ENCODE assay signal across 8 cellular contexts in genomic region chr4:152535236-152535902, GRCh38. TPM values are rescaled to one million over a fixed set of nuclear protein-coding genes. Genes with fewer than 3 reads are reported as not detected.
DNase-seq lines count a peak whose midpoint lies in the region; FAIRE-seq and TF ChIP-seq lines count a peak whose summit lies in the region.

No MANE protein-coding gene starts in this region.

- H2BK15ac ChIP-seq in H9 (ENCODE audit: low read depth, low read length) = no peak overlapping the region

- H3K4me1 Mint-ChIP-seq in H9 = peaks cover 30 to 32% of the 10 kb centered on the region in 2 experiments

- H3T11ph ChIP-seq in H9 (ENCODE audit: low read length) = no peak overlapping the region

- H3K9me3 ChIP-seq in H9 (ENCODE audit: control insufficient read depth, low read depth, low read length) (no peaks in the 10 kb centered on the region), kidney (ENCODE audit: control insufficient read depth in 1 of 2, low read length in 2 of 2) (peaks cover 0 to 10% of the 10 kb centered on the region in 2 donors), stomach (peaks cover 0 to 4% (median 0%) of the 10 kb centered on the region in 4 donors)

- peak overlapping the region; percentile 62 for H3K14ac ChIP-seq in H9 (ENCODE audit: insufficient read depth, low read length)

- peak overlapping the region; percentile 91 for H3K4me2 ChIP-seq in H9 (ENCODE audit: insufficient read depth, insufficient read length, low read length)

- no peaks in the 10 kb centered on the region for H3K36me3 ChIP-seq in kidney (ENCODE audit: control insufficient read depth in 1 of 2, insufficient read depth in 2 of 2, low read length in 2 of 2)
- peaks cover 0 to 21% (median 12%) of the 10 kb centered on the region in 4 donors for H3K36me3 ChIP-seq in stomach

- no peak for DNase-seq in GM12865 (ENCODE audit: low read depth)
- DNase-seq in H9 = no peak
- DNase-seq in NB4 (ENCODE audit: low read depth) = peak; percentile 31
- no peak for DNase-seq in astrocyte of the cerebellum (ENCODE audit: low read depth)
- peak; percentile 87 for DNase-seq in kidney
- DNase-seq in stomach = no peak
- DNase-seq in NOMO-1 (lab: John Stamatoyannopoulos, UW; ENCODE audit: unreplicated experiment in 2 of 2) = no peak
- DNase-seq in NCI-H1048 (lab: John Stamatoyannopoulos, UW) = no peak

- in situ Hi-C loops in astrocyte of the cerebellum (cut with HindIII; ENCODE audit: low sequenced_read_pairs) = no loop called here

- intact Hi-C loops in kidney (cut with DNase I) = no loop called here
- intact Hi-C loops in stomach (cut with DNase I; ENCODE audit: low total_unique reads) = no loop called here

- H2AFZ ChIP-seq in H9 (ENCODE audit: low read length) = no peak overlapping the region

- no peak overlapping the region for H2BK5ac ChIP-seq in H9 (ENCODE audit: insufficient read length, low read length)

- peaks cover 9 to 18% (median 17%) of the 10 kb centered on the region in 3 experiments for H3K36me3 Mint-ChIP-seq in H9 (ENCODE audit: insufficient read depth in 1 of 3, low read depth in 3 of 3)

- peaks cover 0 to 2% of the 10 kb centered on the region in 2 experiments; a peak in 4 of 5 replicates for H3K9me3 Mint-ChIP-seq in H9

- WGBS in H9 (ENCODE audit: extremely low coverage, insufficient read length, low lambda C conversion rate) = no CpG with 5 or more reads among the region's 70 CpGs
- 0 to 2% (median 0%) methylated on average over 21 to 70 of the region's 70 CpGs for WGBS in stomach, 5 donors

- no peak for TF ChIP-seq EP300 in stomach (IDR thresholded peaks at IDR 0.05)

- no peak overlapping the region for H4K91ac ChIP-seq in H9 (ENCODE audit: insufficient read length, low read depth, low read length)

- H3K79me2 ChIP-seq in H9 (ENCODE audit: insufficient read depth, low read length) = peaks cover 13% of the 10 kb centered on the region; the same call in 1 of the 2 replicates

- H2BK12ac ChIP-seq in H9 (ENCODE audit: insufficient read length, low read depth, low read length) = no peak overlapping the region

- H2BK120ac ChIP-seq in H9 (ENCODE audit: low read depth, low read length, poor library complexity, severe bottlenecking) = peak overlapping the region; percentile 86

- no peak overlapping the region for H2AK5ac ChIP-seq in H9 (ENCODE audit: insufficient read length, low read length)

- H3K27me3 ChIP-seq in H9 (ENCODE audit: insufficient read depth, low read length) (no peaks in the 10 kb centered on the region), stomach (no peaks in the 10 kb centered on the region)

- no peak for FAIRE-seq in kidney (lab: Jason Lieb, UNC)

- no peak overlapping the region for H3K4ac ChIP-seq in H9 (ENCODE audit: low read depth, low read length)

- H3K4me3 ChIP-seq in GM12865 (ENCODE audit: low read depth, low read length) (peak overlapping the region; percentile 66), NB4 (ENCODE audit: low read depth, low read length) (peak overlapping the region; percentile 82), astrocyte of the cerebellum (ENCODE audit: low read depth, low read length) (peak overlapping the region; percentile 98), kidney (ENCODE audit: low read length in 2 of 2) (peak overlapping the region; percentile 77 to 100), stomach (peak overlapping the region; percentile 91 to 99 (median 98))

- H4K8ac ChIP-seq in H9 (replicated peaks; ENCODE audit: insufficient read length, low read depth, low read length) = no peak overlapping the region

- H3K4me3 Mint-ChIP-seq in H9 = peak overlapping the region; percentile 98 to 99

- peaks cover 4% of the 10 kb centered on the region for H3K79me1 ChIP-seq in H9 (ENCODE audit: insufficient read depth, low read depth, low read length, poor library complexity, severe bottlenecking)

- H4K20me1 ChIP-seq in H9 (ENCODE audit: control insufficient read depth, insufficient read depth, insufficient read length) = no peaks in the 10 kb centered on the region

- no peak overlapping the region for H3K56ac ChIP-seq in H9 (ENCODE audit: insufficient read length, low read depth, low read length)

- H3K27ac ChIP-seq in H9 (ENCODE audit: insufficient read length, low read depth, low read length) (no peak overlapping the region), kidney (ENCODE audit: low read depth in 2 of 2, low read length in 2 of 2) (peak overlapping the region; percentile 92 to 93), stomach (peak overlapping the region; percentile 96 to 98 (median 97))

- no peak overlapping the region for H4K5ac ChIP-seq in H9 (ENCODE audit: insufficient read length, low read depth, low read length)

- H3K9ac ChIP-seq in H9 (ENCODE audit: extremely low read depth, insufficient read length, low read length) (peak overlapping the region; percentile 59), kidney (ENCODE audit: low read length in 2 of 2) (peak overlapping the region; percentile 43 to 56)

- peaks cover 13% of the 10 kb centered on the region for H3K23me2 ChIP-seq in H9 (ENCODE audit: insufficient read length, low read depth, low read length, poor library complexity, severe bottlenecking)

- H3K4me1 ChIP-seq in H9 (ENCODE audit: insufficient read depth, low read length) (no peaks in the 10 kb centered on the region), kidney (ENCODE audit: control insufficient read depth in 1 of 2, insufficient read depth in 1 of 2, low read depth in 1 of 2, low read length in 2 of 2) (peaks cover 3 to 13% of the 10 kb centered on the region in 2 donors), stomach (peaks cover 17 to 69% (median 48%) of the 10 kb centered on the region in 4 donors)

- no peak for TF ChIP-seq CTCF in GM12865 (IDR thresholded peaks at IDR 0.05; ENCODE audit: insufficient read depth, low read depth, low read length, missing control alignments)
- TF ChIP-seq CTCF in H9 (conservative IDR thresholded peaks at IDR 0.05) = no peak
- no peak for TF ChIP-seq CTCF in NB4 (IDR thresholded peaks at IDR 0.05; ENCODE audit: low read depth, low read length)
- TF ChIP-seq CTCF in astrocyte of the cerebellum (IDR thresholded peaks at IDR 0.05; ENCODE audit: low read depth, low read length, missing control alignments) = no peak
- no peak for TF ChIP-seq CTCF in kidney (IDR thresholded peaks at IDR 0.05; ENCODE audit: borderline replicate concordance, extremely low read depth, insufficient read depth)
- no peak for TF ChIP-seq CTCF in stomach (IDR thresholded peaks at IDR 0.05)

- H3K23ac ChIP-seq in H9 (ENCODE audit: insufficient read length, low read depth, low read length) = no peak overlapping the region

- H3K18ac ChIP-seq in H9 (ENCODE audit: insufficient read length, low read depth, low read length) = peak overlapping the region; percentile 18

- no peak overlapping the region for H2BK20ac ChIP-seq in H9 (ENCODE audit: low read depth, low read length, poor library complexity, severe bottlenecking)

- H3K27ac Mint-ChIP-seq in H9 = no peak overlapping the region; a peak in 1 of 7 replicates

- no peaks in the 10 kb centered on the region for H3K27me3 Mint-ChIP-seq in H9 (ENCODE audit: low read depth)

- TF ChIP-seq POLR2A in NB4 (IDR thresholded peaks at IDR 0.05; ENCODE audit: extremely low read depth, insufficient read length) (no peak), stomach (IDR thresholded peaks at IDR 0.05) (no peak)

RNA-seq across cellular contexts. Expression of gene FBXW7, which starts 0.5 kb away (rescaled TPM):
- total RNA-seq in H9 (2021) (27.1 and 29.5 TPM in 2 replicates), kidney (64.0 TPM), stomach (100 to 1,000 TPM in 2 of 5 donors, 10 to 100 TPM in 3; 15.1 to 119 (median 64.8) TPM)
- polyA plus RNA-seq in kidney (ENCODE audit: insufficient read depth, low read depth, low replicate concordance) (5.5 TPM), stomach (10 to 100 TPM in 1 of 3 donors, 1 to 10 TPM in 2; 8.7 to 27.5 (median 9.0) TPM)

Comparison
In these comparisons a context has a peak if more than half of its experiments do, and no peak if none do; other contexts are left out.
1. DNase-seq: peak in NB4 (single experiment) and kidney (single experiment); none in GM12865 (single experiment), H9 (single experiment), astrocyte of the cerebellum (single experiment), stomach (single experiment), NOMO-1 (0 of 2) and NCI-H1048 (single experiment).
2. Peak in every context shown above with its lines, with median percentiles within 50 percentile points of each other: H3K4me3 ChIP-seq.